Comparison of ENCODE assay signal across 8 cellular contexts in the genomic region with DNA sequence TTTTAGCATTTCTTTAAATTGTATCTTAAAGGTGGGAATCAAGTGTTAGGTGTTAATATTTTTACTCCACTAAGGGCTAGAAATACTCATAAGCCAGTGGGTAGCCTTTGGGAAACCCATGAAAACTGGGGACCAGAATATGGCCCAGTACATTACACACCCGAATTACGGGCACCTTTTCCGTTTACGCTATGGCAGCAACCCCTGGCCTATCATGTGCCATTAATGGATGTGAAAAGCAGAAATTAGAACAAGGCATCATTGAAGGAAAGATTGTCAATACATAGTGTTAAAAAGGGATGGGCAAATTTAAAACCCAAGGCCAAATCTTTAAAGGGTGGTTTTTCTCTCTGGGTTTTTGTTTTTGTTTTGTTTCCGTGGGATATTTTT. TPM values are rescaled to one million over a fixed set of nuclear protein-coding genes. Genes with fewer than 3 reads are reported as not detected.
DNase-seq lines count a peak whose midpoint lies in the region; ATAC-seq and TF ChIP-seq lines count a peak whose summit lies in the region.

No MANE protein-coding gene starts in this region.

- H3K9me3 ChIP-seq in iPS-15b (ENCODE audit: control insufficient read depth, insufficient read depth, low read length) (no peaks in the 10 kb centered on the region), subcutaneous abdominal adipose tissue (ENCODE audit: control insufficient read depth in 5 of 5, low read length in 5 of 5) (no peaks in the 10 kb centered on the region)

- peaks cover 18% of the 10 kb centered on the region for H3K4me1 Mint-ChIP-seq in T-helper 1 cell treated with Interleukin-12 subunit alpha and Interleukin-12 subunit beta and Interleukin-4 antibody, amounts not matched to agents 30 μg/mL and 1 μg/mL, for 36 hours (ENCODE audit: low read depth)
- H3K4me1 Mint-ChIP-seq in activated B cell treated with CpG ODN at 0.5 μM for 24 hours = peaks cover 53% of the 10 kb centered on the region

- POLR2A ChIA-PET in activated B cell treated with CpG ODN at 0.5 μM for 24 hours (lab: Charles Lee) = interaction anchor here (1.0 to 1.6 kb wide), 3 partner anchors 17 to 42 kb away, joined by 4 to 6 read pairs (median 6); no protein-coding TSS in a partner anchor

- H3K9me3 Mint-ChIP-seq in T-helper 1 cell treated with Interleukin-12 subunit alpha and Interleukin-12 subunit beta and Interleukin-4 antibody, amounts not matched to agents 30 μg/mL and 1 μg/mL, for 36 hours = no peaks in the 10 kb centered on the region
- H3K9me3 Mint-ChIP-seq in activated B cell treated with CpG ODN at 0.5 μM for 24 hours = no peaks in the 10 kb centered on the region

- H3K27me3 ChIP-seq in iPS-15b (ENCODE audit: control insufficient read depth, insufficient read depth, low read length) (no peaks in the 10 kb centered on the region), subcutaneous abdominal adipose tissue (ENCODE audit: control insufficient read depth in 5 of 5, insufficient read depth in 4 of 5, low read length in 5 of 5) (no peaks in the 10 kb centered on the region)

- no peak for ATAC-seq in activated B cell treated with CpG ODN at 0.5 μM for 24 hours (ENCODE audit: low read depth)
- no peak for ATAC-seq in GM21381 (IDR thresholded peaks at IDR 0.05; ENCODE audit: unreplicated experiment)
- ATAC-seq in GM19395 (IDR thresholded peaks at IDR 0.05; ENCODE audit: unreplicated experiment) = no peak

- peak overlapping the region; percentile 77 for H3K4me3 ChIP-seq in iPS-15b (ENCODE audit: low read depth, low read length)
- peak overlapping the region; percentile 71 to 85 (median 77) for H3K4me3 ChIP-seq in subcutaneous abdominal adipose tissue (ENCODE audit: low read depth in 1 of 5, low read length in 5 of 5)

- CTCF ChIA-PET in activated B cell treated with CpG ODN at 0.5 μM for 24 hours (lab: Charles Lee) = no interaction called here

- no peak overlapping the region for H3K27ac Mint-ChIP-seq in T-helper 1 cell treated with Interleukin-12 subunit alpha and Interleukin-12 subunit beta and Interleukin-4 antibody, amounts not matched to agents 30 μg/mL and 1 μg/mL, for 36 hours
- peak overlapping the region; percentile 75 for H3K27ac Mint-ChIP-seq in activated B cell treated with CpG ODN at 0.5 μM for 24 hours

- intact Hi-C loops in activated B cell treated with CpG ODN at 0.5 μM for 24 hours (cut with micrococcal nuclease) = loop anchor here (1.0 to 5.0 kb wide), 11 partner anchors 42 to 795 kb away; partner anchors contain the start of genes ATG4B, DTYMK, DUSP28 and HDLBP

- peak overlapping the region; percentile 84 for H3K4me3 Mint-ChIP-seq in T-helper 1 cell treated with Interleukin-12 subunit alpha and Interleukin-12 subunit beta and Interleukin-4 antibody, amounts not matched to agents 30 μg/mL and 1 μg/mL, for 36 hours
- peak overlapping the region; percentile 87 for H3K4me3 Mint-ChIP-seq in activated B cell treated with CpG ODN at 0.5 μM for 24 hours

- no peaks in the 10 kb centered on the region for H3K27me3 Mint-ChIP-seq in T-helper 1 cell treated with Interleukin-12 subunit alpha and Interleukin-12 subunit beta and Interleukin-4 antibody, amounts not matched to agents 30 μg/mL and 1 μg/mL, for 36 hours (ENCODE audit: low read depth)
- H3K27me3 Mint-ChIP-seq in activated B cell treated with CpG ODN at 0.5 μM for 24 hours = no peaks in the 10 kb centered on the region

- H3K36me3 ChIP-seq in iPS-15b (ENCODE audit: control insufficient read depth, insufficient read depth, low read length) = peaks cover 7% of the 10 kb centered on the region
- peaks cover 16 to 25% (median 17%) of the 10 kb centered on the region in 5 donors for H3K36me3 ChIP-seq in subcutaneous abdominal adipose tissue (ENCODE audit: control insufficient read depth in 5 of 5, insufficient read depth in 5 of 5, low read length in 5 of 5)

- no peak for DNase-seq in T-helper 1 cell
- no peak for DNase-seq in activated B cell treated with CpG ODN at 0.5 μM for 24 hours
- no peak for DNase-seq in SW 1271 (lab: John Stamatoyannopoulos, UW)

- peak overlapping the region; percentile 48 for H3K27ac ChIP-seq in subcutaneous abdominal adipose tissue (ENCODE audit: low read depth, low read length)

- peaks cover 14% of the 10 kb centered on the region for H3K36me3 Mint-ChIP-seq in T-helper 1 cell treated with Interleukin-12 subunit alpha and Interleukin-12 subunit beta and Interleukin-4 antibody, amounts not matched to agents 30 μg/mL and 1 μg/mL, for 36 hours (ENCODE audit: low read depth)
- H3K36me3 Mint-ChIP-seq in activated B cell treated with CpG ODN at 0.5 μM for 24 hours (ENCODE audit: low read depth) = peaks cover 35% of the 10 kb centered on the region

- no peak for TF ChIP-seq CTCF in activated B cell treated with CpG ODN at 0.5 μM for 24 hours (IDR thresholded peaks at IDR 0.05)

- H3K4me1 ChIP-seq in iPS-15b (ENCODE audit: control insufficient read depth, insufficient read depth, low read length) (peaks cover 3% of the 10 kb centered on the region), subcutaneous abdominal adipose tissue (ENCODE audit: control insufficient read depth in 5 of 5, insufficient read depth in 5 of 5, low read length in 5 of 5) (peaks cover 3 to 36% (median 27%) of the 10 kb centered on the region in 5 donors)

- H3K9ac ChIP-seq in iPS-15b (ENCODE audit: low read depth, low read length) = peak overlapping the region; percentile 68
- H3K9ac ChIP-seq in subcutaneous abdominal adipose tissue (ENCODE audit: low read length in 5 of 5) = peak overlapping the region; percentile 40 to 96 (median 89)

RNA-seq across cellular contexts. Expression of gene FARP2, which starts 0.8 kb away (rescaled TPM):
- 74.7 and 91.2 TPM in 2 replicates for total RNA-seq in activated B cell treated with CpG ODN at 0.5 μM for 24 hours

RNA-seq across cellular contexts. Expression of gene SEPTIN2, which starts 41.1 kb away (rescaled TPM):
- total RNA-seq in activated B cell treated with CpG ODN at 0.5 μM for 24 hours = 238 and 251 TPM in 2 replicates

RNA-seq across cellular contexts. Expression of gene HDLBP, which starts 41.4 kb away (rescaled TPM):
- total RNA-seq in activated B cell treated with CpG ODN at 0.5 μM for 24 hours = 158 and 168 TPM in 2 replicates
